ENCODE assay signal across 10 cellular contexts in genomic region chr13:114128348-114128623, GRCh38. TPM values are rescaled to one million over a fixed set of nuclear protein-coding genes. Genes with fewer than 3 reads are reported as not detected.
DNase-seq lines count a peak whose midpoint lies in the region; ATAC-seq and TF ChIP-seq lines count a peak whose summit lies in the region.
"Had no signal": no experiment of that assay in that cellular context is flagged by ENCODE, and none has a peak within 500 bp of the region (broad histone marks: within the 10 kb centered on the region; RNA-seq: fewer than 3 reads in every experiment).

No MANE protein-coding gene starts in this region.

- no peak for DNase-seq in SK-N-SH
- DNase-seq in activated CD4-positive, alpha-beta memory T cell treated with anti-CD3 and anti-CD28 coated beads, Interleukin-2, amount 10 ng/mL, durations not matched to agents 7 days and 5 days = no peak
- no peak for DNase-seq in hepatocyte (ENCODE audit: low spot score)
- no peak for DNase-seq in stimulated activated effector memory CD8-positive, alpha-beta T cell treated with anti-CD3 and anti-CD28 coated beads, Interleukin-12 subunit alpha, Interleukin-12 subunit beta, amount 100 ng/mL, for 72 hours (ENCODE audit: low spot score in 2 of 2)
- no peak for DNase-seq in DMS153 (lab: John Stamatoyannopoulos, UW)
- DNase-seq in OCI-M1 (lab: John Stamatoyannopoulos, UW) = no peak

- H3K27ac ChIP-seq in SK-N-SH (ENCODE audit: low read depth in 2 of 2, low read length in 1 of 2) (peak overlapping the region; percentile 28 to 97; a peak in 3 of 4 replicates), hepatocyte (peak overlapping the region; percentile 46)
- H3K27ac ChIP-seq: 22Rv1 had no signal

- no peak overlapping the region; the same call in 1 of the 2 replicates for H3K9ac ChIP-seq in SK-N-SH

- no peaks in the 10 kb centered on the region for H3K9me3 ChIP-seq in SK-N-SH
- H3K9me3 ChIP-seq in hepatocyte (ENCODE audit: low read depth) = no peaks in the 10 kb centered on the region

- no peak for TF ChIP-seq RAD21 in SK-N-SH (IDR thresholded peaks at IDR 0.05; ENCODE audit: low read length)

- H3K4me3 ChIP-seq in SK-N-SH (ENCODE audit: low read depth in 2 of 2, low read length in 1 of 2) (no peak overlapping the region), hepatocyte (no peak overlapping the region)

- no peaks in the 10 kb centered on the region for H3K9me2 ChIP-seq in SK-N-SH
- H3K9me2 ChIP-seq in hepatocyte (replicated peaks; ENCODE audit: insufficient read depth) = no peaks in the 10 kb centered on the region

- H3K36me3 Mint-ChIP-seq in activated CD4-positive, alpha-beta memory T cell treated with anti-CD3 and anti-CD28 coated beads, Interleukin-2, amount 10 ng/mL, durations not matched to agents 7 days and 5 days (ENCODE audit: low read depth) = peaks cover 62% of the 10 kb centered on the region
- H3K36me3 Mint-ChIP-seq in stimulated activated effector memory CD8-positive, alpha-beta T cell treated with anti-CD3 and anti-CD28 coated beads, Interleukin-12 subunit alpha, Interleukin-12 subunit beta, amount 100 ng/mL, for 72 hours = peaks cover 48% of the 10 kb centered on the region

- CTCF ChIA-PET in SK-N-SH (lab: Yijun Ruan, JAX) = no interaction called here
- CTCF ChIA-PET in activated CD4-positive, alpha-beta memory T cell treated with anti-CD3 and anti-CD28 coated beads, Interleukin-2, amount 10 ng/mL, durations not matched to agents 7 days and 5 days (lab: Charles Lee) = interaction anchor here (0.6 to 6.7 kb wide), 3 partner anchors 12 to 542 kb away, joined by 3 to 26 read pairs (median 4); no protein-coding TSS in a partner anchor

- H4K20me1 ChIP-seq in SK-N-SH (ENCODE audit: insufficient read depth) = peaks cover 27% of the 10 kb centered on the region
- peaks cover 2% of the 10 kb centered on the region for H4K20me1 ChIP-seq in hepatocyte (ENCODE audit: insufficient read depth, poor library complexity, severe bottlenecking)

- no peaks in the 10 kb centered on the region for H3K27me3 Mint-ChIP-seq in activated CD4-positive, alpha-beta memory T cell treated with anti-CD3 and anti-CD28 coated beads, Interleukin-2, amount 10 ng/mL, durations not matched to agents 7 days and 5 days

- peak overlapping the region; percentile 92 for H3K27ac Mint-ChIP-seq in activated CD4-positive, alpha-beta memory T cell treated with anti-CD3 and anti-CD28 coated beads, Interleukin-2, amount 10 ng/mL, durations not matched to agents 7 days and 5 days
- peak overlapping the region; percentile 93 for H3K27ac Mint-ChIP-seq in stimulated activated effector memory CD8-positive, alpha-beta T cell treated with anti-CD3 and anti-CD28 coated beads, Interleukin-12 subunit alpha, Interleukin-12 subunit beta, amount 100 ng/mL, for 72 hours

- H3K79me2 ChIP-seq in SK-N-SH (ENCODE audit: insufficient read depth) = peaks cover 87% of the 10 kb centered on the region
- peaks cover 28% of the 10 kb centered on the region for H3K79me2 ChIP-seq in hepatocyte

- POLR2A ChIA-PET in SK-N-SH (lab: Yijun Ruan, JAX) = no interaction called here
- POLR2A ChIA-PET in activated CD4-positive, alpha-beta memory T cell treated with anti-CD3 and anti-CD28 coated beads, Interleukin-2, amount 10 ng/mL, durations not matched to agents 7 days and 5 days (lab: Charles Lee) = interaction anchor here (3.5 to 9.7 kb wide), 6 partner anchors 12 to 63 kb away, joined by 12 to 166 read pairs (median 82); no protein-coding TSS in a partner anchor

- peak overlapping the region; percentile 97 for H3K4me3 Mint-ChIP-seq in activated CD4-positive, alpha-beta memory T cell treated with anti-CD3 and anti-CD28 coated beads, Interleukin-2, amount 10 ng/mL, durations not matched to agents 7 days and 5 days
- H3K4me3 Mint-ChIP-seq in stimulated activated effector memory CD8-positive, alpha-beta T cell treated with anti-CD3 and anti-CD28 coated beads, Interleukin-12 subunit alpha, Interleukin-12 subunit beta, amount 100 ng/mL, for 72 hours = peak overlapping the region; percentile 99

- H3F3A ChIP-seq in SK-N-SH (replicated peaks; ENCODE audit: insufficient read depth) = peaks cover 28% of the 10 kb centered on the region

- WGBS in SK-N-SH (ENCODE audit: low lambda C conversion rate) = 100% methylated on average over 2 of the region's 5 CpGs
- WGBS in hepatocyte (ENCODE audit: low lambda C conversion rate, missing lambda C conversion rate) = 91% methylated on average over 5 of the region's 5 CpGs

- H3K4me1 Mint-ChIP-seq in activated CD4-positive, alpha-beta memory T cell treated with anti-CD3 and anti-CD28 coated beads, Interleukin-2, amount 10 ng/mL, durations not matched to agents 7 days and 5 days = peaks cover 77% of the 10 kb centered on the region
- H3K4me1 Mint-ChIP-seq in stimulated activated effector memory CD8-positive, alpha-beta T cell treated with anti-CD3 and anti-CD28 coated beads, Interleukin-12 subunit alpha, Interleukin-12 subunit beta, amount 100 ng/mL, for 72 hours = peaks cover 72% of the 10 kb centered on the region

- TF ChIP-seq EP300 in SK-N-SH (IDR thresholded peaks at IDR 0.05; ENCODE audit: borderline replicate concordance in 1 of 2, low read depth in 1 of 2, low read length in 1 of 2) = no peak

- H3K4me2 ChIP-seq in SK-N-SH (peak overlapping the region; percentile 97), hepatocyte (no peak overlapping the region)

- H3K27me3 ChIP-seq in SK-N-SH (ENCODE audit: insufficient read depth) (no peaks in the 10 kb centered on the region), hepatocyte (peaks cover 21% of the 10 kb centered on the region)

- H3K36me3 ChIP-seq in SK-N-SH (replicated peaks in 1 of 2; ENCODE audit: control insufficient read depth in 1 of 2, insufficient read depth in 2 of 2, low read length in 1 of 2) = peaks cover 0 to 5% of the 10 kb centered on the region in 2 experiments
- no peaks in the 10 kb centered on the region for H3K36me3 ChIP-seq in hepatocyte (replicated peaks; ENCODE audit: insufficient read depth, low read depth)

- TF ChIP-seq CTCF in SK-N-SH (IDR thresholded peaks at IDR 0.05) (no peak), hepatocyte (IDR thresholded peaks at IDR 0.05; ENCODE audit: poor library complexity) (no peak)

- ATAC-seq in SK-N-SH treated with all-trans-retinoic acid at 6 μM for 48 hours (no peak), HG03108 (IDR thresholded peaks at IDR 0.05; ENCODE audit: unreplicated experiment) (no peak)
- no peak for ATAC-seq in stimulated activated effector memory CD8-positive, alpha-beta T cell treated with anti-CD3 and anti-CD28 coated beads, Interleukin-12 subunit alpha, Interleukin-12 subunit beta, amount 100 ng/mL, for 72 hours

- H3K9me3 Mint-ChIP-seq in activated CD4-positive, alpha-beta memory T cell treated with anti-CD3 and anti-CD28 coated beads, Interleukin-2, amount 10 ng/mL, durations not matched to agents 7 days and 5 days = peaks cover 8% of the 10 kb centered on the region
- H3K9me3 Mint-ChIP-seq in stimulated activated effector memory CD8-positive, alpha-beta T cell treated with anti-CD3 and anti-CD28 coated beads, Interleukin-12 subunit alpha, Interleukin-12 subunit beta, amount 100 ng/mL, for 72 hours = no peaks in the 10 kb centered on the region

- H3K4me1 ChIP-seq in SK-N-SH (ENCODE audit: control insufficient read depth in 1 of 2, insufficient read depth in 2 of 2, low read depth in 1 of 2, low read length in 1 of 2) (peaks cover 38 to 47% of the 10 kb centered on the region in 2 experiments), hepatocyte (ENCODE audit: insufficient read depth) (peaks cover 25% of the 10 kb centered on the region)

- H2AFZ ChIP-seq in SK-N-SH (ENCODE audit: low read depth) (no peak overlapping the region), hepatocyte (no peak overlapping the region)

TF ChIP-seq in SK-N-SH treated with all-trans-retinoic acid at 6 μM for 48 hours, 23 proteins besides CTCF, POLR2A, EP300 and RAD21 (continues in another document):
- TF ChIP-seq PATZ1 (CRISPR knock-in tag; IDR thresholded peaks at IDR 0.05; ENCODE audit: borderline replicate concordance) = no peak
- no peak for TF ChIP-seq PPARA (CRISPR knock-in tag; IDR thresholded peaks at IDR 0.05; ENCODE audit: borderline replicate concordance)

RNA-seq across cellular contexts. Expression of gene RASA3, which starts 4.1 kb away (rescaled TPM):
- polyA plus RNA-seq in SK-N-SH (2012; rRNA removed) (23.9 and 25.1 TPM in 2 replicates), hepatocyte (5.6 and 5.8 TPM in 2 replicates)
- 17.3 and 20.8 TPM in 2 replicates for polyA plus RNA-seq in SK-N-SH (2012; cell fraction: cytosol; rRNA removed)
- polyA plus RNA-seq in SK-N-SH (2012; cell fraction: nucleus; rRNA removed) = 26.8 and 31.9 TPM in 2 replicates
- 10 to 100 TPM; 97.2 to 99.3 TPM for total RNA-seq in activated CD4-positive, alpha-beta memory T cell treated with anti-CD3 and anti-CD28 coated beads, Interleukin-2, amount 10 ng/mL, durations not matched to agents 7 days and 5 days
- 4.3 and 6.1 TPM in 2 replicates for total RNA-seq in hepatocyte

RNA-seq across cellular contexts. Expression of gene CFAP97D2, which starts 50.8 kb away (rescaled TPM):
- polyA plus RNA-seq in SK-N-SH (2012; rRNA removed) (not detected in 2 replicates), hepatocyte (not detected in 2 replicates)
- not detected in 2 replicates for polyA plus RNA-seq in SK-N-SH (2012; cell fraction: cytosol; rRNA removed)
- polyA plus RNA-seq in SK-N-SH (2012; cell fraction: nucleus; rRNA removed) = not detected in 2 replicates
- total RNA-seq in activated CD4-positive, alpha-beta memory T cell treated with anti-CD3 and anti-CD28 coated beads, Interleukin-2, amount 10 ng/mL, durations not matched to agents 7 days and 5 days = not detected
- not detected in 2 replicates for total RNA-seq in hepatocyte
- total RNA-seq: RPMI7951 had no signal

Comparison
In these comparisons a context has a peak if more than half of its experiments do, and no peak if none do; other contexts are left out.
1. RNA of gene RASA3, which starts 4.1 kb away (total RNA-seq): 97.2 to 99.3 TPM in activated CD4-positive, alpha-beta memory T cell treated with anti-CD3 and anti-CD28 coated beads, Interleukin-2, amount 10 ng/mL, durations not matched to agents 7 days and 5 days; 4.3 to 6.1 TPM in hepatocyte; every median in the first group is over 10 times any median in the second.